Comparison of ENCODE assay signal across 9 cellular contexts in the genomic region with DNA sequence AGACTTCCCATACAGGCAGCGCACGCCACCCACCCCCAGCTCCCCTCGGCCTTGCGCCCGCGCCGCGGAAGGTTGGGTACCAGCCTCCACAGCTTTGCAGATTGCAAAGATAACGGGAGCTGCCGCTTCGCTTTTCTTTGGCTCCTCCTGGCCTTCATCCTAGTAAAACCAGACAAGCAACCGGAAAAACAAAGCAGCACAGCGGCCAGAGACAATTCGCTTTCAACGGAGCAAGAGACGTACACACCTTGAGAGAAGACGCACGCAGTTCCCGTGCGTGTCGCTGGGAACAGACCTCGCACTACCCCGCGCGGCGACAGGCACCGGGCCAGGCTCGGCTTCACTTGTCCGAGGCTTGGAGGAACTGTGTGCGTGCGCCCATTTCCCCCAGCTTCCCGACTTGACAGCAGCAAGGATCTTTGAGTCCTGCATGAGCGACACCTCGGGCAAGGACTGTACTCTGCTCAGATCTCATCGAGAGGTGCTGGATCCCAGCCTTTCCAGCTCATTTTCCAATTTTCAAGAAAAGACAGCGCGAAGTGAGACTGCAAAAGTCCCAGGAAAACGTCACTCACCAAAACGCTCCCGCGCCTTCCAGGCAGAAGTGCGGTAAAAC. TPM values are rescaled to one million over a fixed set of nuclear protein-coding genes. Genes with fewer than 3 reads are reported as not detected.
DNase-seq lines count a peak whose midpoint lies in the region; ATAC-seq lines count a peak whose summit lies in the region.
"Had no signal": no experiment of that assay in that cellular context is flagged by ENCODE, and none has a peak within 500 bp of the region (broad histone marks: within the 10 kb centered on the region; RNA-seq: fewer than 3 reads in every experiment).

No MANE protein-coding gene starts in this region.

- H3K27ac Mint-ChIP-seq in activated CD4-positive, alpha-beta memory T cell treated with anti-CD3 and anti-CD28 coated beads, Interleukin-2, amount 10 ng/mL, durations not matched to agents 7 days and 5 days = no peak overlapping the region

- H3K4me1 ChIP-seq in GM23248 (ENCODE audit: insufficient read depth) (peaks cover 10% of the 10 kb centered on the region; the same call in 1 of the 2 replicates), iPS DF 6.9 (ENCODE audit: control insufficient read depth, insufficient read depth, low read length) (peaks cover 7% of the 10 kb centered on the region)

- peaks cover 45% of the 10 kb centered on the region for H3K27me3 ChIP-seq in GM23248 (replicated peaks; ENCODE audit: insufficient read depth)
- H3K27me3 ChIP-seq in iPS DF 6.9 (ENCODE audit: control insufficient read depth, insufficient read depth, low read length) = peaks cover 28% of the 10 kb centered on the region

- H3K4me3 ChIP-seq in GM23248 = peak overlapping the region; percentile 77; the same call in 1 of the 2 replicates
- peak overlapping the region; percentile 69; the same call in 1 of the 2 replicates for H3K4me3 ChIP-seq in iPS DF 6.9 (ENCODE audit: low read length)
- H3K4me3 ChIP-seq in skin epidermis = peak overlapping the region; percentile 61 to 81 (median 77)
- H3K4me3 ChIP-seq: PC-9 had no signal

- H3K4me3 Mint-ChIP-seq in activated CD4-positive, alpha-beta memory T cell treated with anti-CD3 and anti-CD28 coated beads, Interleukin-2, amount 10 ng/mL, durations not matched to agents 7 days and 5 days = peak overlapping the region; percentile 72

- H3K27ac ChIP-seq in GM23248 (no peak overlapping the region), iPS DF 6.9 (ENCODE audit: low read length) (no peak overlapping the region), skin epidermis (peak overlapping the region in 8 of 21 experiments; percentile 23 to 81 (median 36))
- H3K27ac ChIP-seq: PC-9 had no signal

- DNase-seq in GM23248 = no peak
- no peak for DNase-seq in activated CD4-positive, alpha-beta memory T cell treated with anti-CD3 and anti-CD28 coated beads, Interleukin-2, amount 10 ng/mL, durations not matched to agents 7 days and 5 days
- DNase-seq in iPS DF 6.9 (ENCODE audit: low read depth, low spot score) = no peak
- DNase-seq in effector CD8-positive, alpha-beta T cell (lab: John Stamatoyannopoulos, UW) = no peak
- DNase-seq in stimulated activated CD4-positive, alpha-beta T cell treated with anti-CD3 and anti-CD28 coated beads, Interleukin-12 subunit alpha, Interleukin-12 subunit beta, amount 100 ng/mL, for 4 hours = no peak
- no peak for DNase-seq in SW 1271 (lab: John Stamatoyannopoulos, UW)
- DNase-seq: PC-9 had no signal

- no peak for ATAC-seq in HG03442 (IDR thresholded peaks at IDR 0.05; ENCODE audit: unreplicated experiment)

- no peaks in the 10 kb centered on the region for H3K79me2 ChIP-seq in GM23248 (ENCODE audit: insufficient read depth)

- H4K20me1 ChIP-seq in GM23248 (ENCODE audit: insufficient read depth) = no peaks in the 10 kb centered on the region

- peak overlapping the region; percentile 39 for H3K4me2 ChIP-seq in GM23248 (ENCODE audit: unreplicated experiment)
- H3K4me2 ChIP-seq: PC-9 had no signal

- H2AFZ ChIP-seq in GM23248 = 0 out of 2 replicates have a peak overlapping the region, but pooled peaks have one; percentile 39
- H2AFZ ChIP-seq: PC-9 had no signal

- H3K9me3 ChIP-seq in GM23248 (ENCODE audit: low read depth) (no peaks in the 10 kb centered on the region), iPS DF 6.9 (ENCODE audit: control insufficient read depth, insufficient read depth, low read length) (no peaks in the 10 kb centered on the region)

- in situ Hi-C loops in GM23248 (cut with MboI) = no loop called here

- 4% methylated on average over 36 to 42 of the region's 42 CpGs for WGBS in GM23248 (ENCODE audit: low coverage in 1 of 2, low lambda C conversion rate in 2 of 2, missing lambda C conversion rate in 2 of 2), 2 experiments
- no CpG with 5 or more reads among the region's 42 CpGs for WGBS in iPS DF 6.9 (ENCODE audit: insufficient coverage, insufficient read length)

- H3K36me3 Mint-ChIP-seq in activated CD4-positive, alpha-beta memory T cell treated with anti-CD3 and anti-CD28 coated beads, Interleukin-2, amount 10 ng/mL, durations not matched to agents 7 days and 5 days (ENCODE audit: low read depth) = no peaks in the 10 kb centered on the region

- no peaks in the 10 kb centered on the region for H3K9me2 ChIP-seq in GM23248 (ENCODE audit: insufficient read depth)

- no peaks in the 10 kb centered on the region for H3K36me3 ChIP-seq in GM23248 (ENCODE audit: low read depth)
- no peaks in the 10 kb centered on the region for H3K36me3 ChIP-seq in iPS DF 6.9 (ENCODE audit: control insufficient read depth, insufficient read depth, low read length)

- CTCF ChIA-PET in activated CD4-positive, alpha-beta memory T cell treated with anti-CD3 and anti-CD28 coated beads, Interleukin-2, amount 10 ng/mL, durations not matched to agents 7 days and 5 days (lab: Charles Lee) = no interaction called here

- no peaks in the 10 kb centered on the region for H3K9me3 Mint-ChIP-seq in activated CD4-positive, alpha-beta memory T cell treated with anti-CD3 and anti-CD28 coated beads, Interleukin-2, amount 10 ng/mL, durations not matched to agents 7 days and 5 days

- peaks cover 69% of the 10 kb centered on the region for H3K27me3 Mint-ChIP-seq in activated CD4-positive, alpha-beta memory T cell treated with anti-CD3 and anti-CD28 coated beads, Interleukin-2, amount 10 ng/mL, durations not matched to agents 7 days and 5 days

- H3K9ac ChIP-seq in GM23248 = no peak overlapping the region

- H3K4me1 Mint-ChIP-seq in activated CD4-positive, alpha-beta memory T cell treated with anti-CD3 and anti-CD28 coated beads, Interleukin-2, amount 10 ng/mL, durations not matched to agents 7 days and 5 days = peaks cover 30% of the 10 kb centered on the region

- POLR2A ChIA-PET in activated CD4-positive, alpha-beta memory T cell treated with anti-CD3 and anti-CD28 coated beads, Interleukin-2, amount 10 ng/mL, durations not matched to agents 7 days and 5 days (lab: Charles Lee) = interaction anchor here (0.7 kb wide), 1 partner anchor 8 kb away, joined by 4 read pairs; no protein-coding TSS in a partner anchor

- H3F3A ChIP-seq in GM23248 (ENCODE audit: insufficient read depth) = no peaks in the 10 kb centered on the region

RNA-seq across cellular contexts. Expression of a gene that starts 1.0 kb away (rescaled TPM):
- total RNA-seq in GM23248 (2014; rRNA removed; shearing (Covaris generic)) = not detected in 2 replicates
- not detected in 2 replicates for polyA plus RNA-seq in GM23248 (2016; fragmentation: Nextera tagmentation; extraction: Ambion mirVana)
- under 1 TPM; 0.81 to 0.95 TPM for total RNA-seq in activated CD4-positive, alpha-beta memory T cell treated with anti-CD3 and anti-CD28 coated beads, Interleukin-2, amount 10 ng/mL, durations not matched to agents 7 days and 5 days
- total RNA-seq: PC-9 had no signal
